Comparison of ENCODE assay signal across 15 cellular contexts in genomic region chr2:190701586-190701985, GRCh38. TPM values are rescaled to one million over a fixed set of nuclear protein-coding genes. Genes with fewer than 3 reads are reported as not detected.
DNase-seq lines count a peak whose midpoint lies in the region; ATAC-seq and TF ChIP-seq lines count a peak whose summit lies in the region.
"Had no signal": no experiment of that assay in that cellular context is flagged by ENCODE, and none has a peak within 500 bp of the region (broad histone marks: within the 10 kb centered on the region; RNA-seq: fewer than 3 reads in every experiment).

No MANE protein-coding gene starts in this region.

- no peak overlapping the region for H3K27ac ChIP-seq in mesendoderm (ENCODE audit: low read depth, low read length)
- H3K27ac ChIP-seq in body of pancreas, result no peak overlapping the region
- H3K27ac ChIP-seq: epithelial cell of prostate, heart left ventricle, KMS-11, left lung had no signal

- no peak overlapping the region for H3K18ac ChIP-seq in mesendoderm (ENCODE audit: low read length)

- H3K4me3 ChIP-seq in mesendoderm (ENCODE audit: low read length), result no peak overlapping the region
- no peak overlapping the region for H3K4me3 ChIP-seq in body of pancreas
- H3K4me3 ChIP-seq: heart left ventricle, left lung had no signal

- TF ChIP-seq POLR2A in body of pancreas (IDR thresholded peaks at IDR 0.05), result no peak

- no peak for TF ChIP-seq CTCF in body of pancreas (IDR thresholded peaks at IDR 0.05)

- no CpG with 5 or more reads among the region's 7 CpGs for WGBS in mesendoderm (ENCODE audit: extremely low coverage, insufficient coverage, low lambda C conversion rate)
- 64% methylated on average over 7 of the region's 7 CpGs for WGBS in body of pancreas, 2 donors

- no peak overlapping the region for H3K9ac ChIP-seq in mesendoderm (ENCODE audit: low read length)
- H3K9ac ChIP-seq: KMS-11 had no signal

- H3K4me1 ChIP-seq in mesendoderm (ENCODE audit: control insufficient read depth, low read depth, low read length), result peaks cover 9% of the 10 kb centered on the region
- H3K4me1 ChIP-seq in body of pancreas, result no peaks in the 10 kb centered on the region
- H3K4me1 ChIP-seq: heart left ventricle, left lung had no signal

- H3K56ac ChIP-seq in mesendoderm (ENCODE audit: low read length), result no peak overlapping the region

- no peak overlapping the region for H2AK5ac ChIP-seq in mesendoderm (ENCODE audit: low read length)

- ATAC-seq in GM19025 (IDR thresholded peaks at IDR 0.05; ENCODE audit: low read depth, unreplicated experiment), result peak; percentile 66
- peak; percentile 52 for ATAC-seq in GM21786 (IDR thresholded peaks at IDR 0.05; ENCODE audit: unreplicated experiment)
- ATAC-seq in HG03432 (IDR thresholded peaks at IDR 0.05; ENCODE audit: unreplicated experiment), result peak; percentile 76
- no peak for ATAC-seq in left cardiac atrium
- no peak for ATAC-seq in body of pancreas
- no peak for ATAC-seq in HG03025 (IDR thresholded peaks at IDR 0.05; ENCODE audit: low FRiP score, unreplicated experiment)
- ATAC-seq: heart left ventricle, left lung had no signal

- no peaks in the 10 kb centered on the region for H3K79me2 ChIP-seq in mesendoderm (ENCODE audit: control insufficient read depth, insufficient read depth, low read length)

- H3K4me2 ChIP-seq in mesendoderm (ENCODE audit: low read length), result no peak overlapping the region
- H3K4me2 ChIP-seq: KMS-11 had no signal

- intact Hi-C loops in left cardiac atrium (cut with DNase I), result no loop called here
- intact Hi-C loops in body of pancreas (cut with DNase I), result no loop called here

- H2BK120ac ChIP-seq in mesendoderm (ENCODE audit: low read depth, low read length), result no peak overlapping the region

- H4K5ac ChIP-seq in mesendoderm (ENCODE audit: low read length), result no peak overlapping the region

- H3K79me1 ChIP-seq in mesendoderm (ENCODE audit: low read length), result no peaks in the 10 kb centered on the region

- no peaks in the 10 kb centered on the region for H3K9me3 ChIP-seq in body of pancreas
- H3K9me3 ChIP-seq: heart left ventricle, left lung had no signal

- H4K8ac ChIP-seq in mesendoderm (ENCODE audit: low read depth, low read length), result no peak overlapping the region

- H3K36me3 ChIP-seq in mesendoderm (ENCODE audit: control insufficient read depth, insufficient read depth, low read length) (no peaks in the 10 kb centered on the region), body of pancreas (replicated peaks in 1 of 2; ENCODE audit: insufficient read depth in 1 of 2, low read depth in 2 of 2) (no peaks in the 10 kb centered on the region)
- H3K36me3 ChIP-seq: heart left ventricle, left lung had no signal

- no peak overlapping the region for H2BK5ac ChIP-seq in mesendoderm (ENCODE audit: low read length)

- peak overlapping the region; percentile 3 for H2BK15ac ChIP-seq in mesendoderm (replicated peaks; ENCODE audit: low read depth)

- no peaks in the 10 kb centered on the region for H3K27me3 ChIP-seq in mesendoderm (ENCODE audit: insufficient read depth, low read length, poor library complexity)
- H3K27me3 ChIP-seq in body of pancreas, result no peaks in the 10 kb centered on the region
- H3K27me3 ChIP-seq: heart left ventricle, left lung had no signal

- no peak for DNase-seq in mesendoderm
- no peak for DNase-seq in left cardiac atrium
- no peak for DNase-seq in body of pancreas
- DNase-seq: activated CD4-positive, alpha-beta T cell treated with anti-CD3 and anti-CD28 coated beads, Interleukin-2, amount 10 ng/mL, durations not matched to agents 7 days and 5 days; activated effector memory CD4-positive, alpha-beta T cell treated with anti-CD3 and anti-CD28 coated beads, Interleukin-2, amount 50 U/mL, for 16 hours; CD4-positive, CD25-positive, alpha-beta regulatory T cell; heart left ventricle; left lung; NCI-H2081 had no signal

- no peak overlapping the region for H3K4ac ChIP-seq in mesendoderm (ENCODE audit: low read depth, low read length)

- H3K23ac ChIP-seq in mesendoderm (ENCODE audit: low read length), result no peak overlapping the region

RNA-seq across cellular contexts. Expression of gene NAB1, which starts 52.7 kb away (rescaled TPM):
- 17.5 TPM for polyA plus RNA-seq in mesendoderm (2013, experiment 1 of 2)
- 17.0 TPM for polyA plus RNA-seq in mesendoderm (2013, experiment 2 of 2)
- 10 to 100 TPM; 38.5 to 39.7 TPM for total RNA-seq in left cardiac atrium
- 10 to 100 TPM; 19.8 to 30.1 TPM for total RNA-seq in body of pancreas

Comparison
In these comparisons a context has a peak if more than half of its experiments do, and no peak if none do; other contexts are left out.
1. ATAC-seq: peak in GM19025 (single experiment), GM21786 (single experiment) and HG03432 (single experiment); none in left cardiac atrium (0 of 2), body of pancreas (single experiment) and HG03025 (single experiment).